In the genomic region with DNA sequence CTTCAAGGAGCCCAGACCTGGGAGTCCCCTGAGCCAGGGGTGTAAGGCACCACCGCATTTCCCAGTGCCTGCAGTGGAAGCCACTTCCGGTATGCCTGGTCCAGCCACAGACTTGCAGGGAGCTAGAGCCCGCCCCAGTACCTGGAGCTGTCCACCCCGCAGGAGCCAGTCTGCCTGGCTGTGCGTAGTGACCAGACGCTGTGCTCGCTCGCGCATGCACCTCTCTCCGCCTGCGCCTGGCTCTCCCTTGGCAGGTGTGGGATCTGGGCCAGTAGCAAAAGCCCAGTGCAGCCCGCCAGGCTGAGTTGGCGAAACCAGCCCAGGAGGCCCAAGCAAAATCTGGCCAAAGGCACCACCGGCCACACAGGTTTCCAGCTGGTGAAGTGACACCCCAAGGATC, we compare ENCODE assay signal across 15 cellular contexts.
"Had no signal": no experiment of that assay in that cellular context is flagged by ENCODE, and none has a peak within 500 bp of the region (broad histone marks: within the 10 kb centered on the region; RNA-seq: fewer than 3 reads in every experiment).

No MANE protein-coding gene starts in this region.

- H3K4me3 ChIP-seq: left ventricle myocardium inferior had no signal

- H3K27ac Mint-ChIP-seq: activated naive CD4-positive, alpha-beta T cell treated with anti-CD3 and anti-CD28 coated beads, Interleukin-2, amount 50 U/mL, for 72 hours; natural killer cell treated with Interleukin-12 subunit alpha and Interleukin-12 subunit beta and Interleukin-15 and Interleukin-18, amount 100 ng/mL, for 72 hours; progenitor cell of endocrine pancreas; stimulated activated naive CD8-positive, alpha-beta T cell treated with anti-CD3 and anti-CD28 coated beads, Interleukin-15, Interleukin-2, amounts not matched to agents 100 ng/mL and 50 ng/mL, for 24 hours; T-helper 1 cell treated with Interleukin-12 subunit alpha and Interleukin-12 subunit beta and Interleukin-4 antibody, amounts not matched to agents 30 μg/mL and 1 μg/mL, for 36 hours had no signal

- H3K27me3 Mint-ChIP-seq: natural killer cell treated with Interleukin-12 subunit alpha and Interleukin-12 subunit beta and Interleukin-15 and Interleukin-18, amount 100 ng/mL, for 72 hours; progenitor cell of endocrine pancreas; stimulated activated naive CD8-positive, alpha-beta T cell treated with anti-CD3 and anti-CD28 coated beads, Interleukin-15, Interleukin-2, amounts not matched to agents 100 ng/mL and 50 ng/mL, for 24 hours had no signal

- H3K27ac ChIP-seq: foreskin keratinocyte, left ventricle myocardium inferior had no signal

- H3K9me3 Mint-ChIP-seq: stimulated activated naive CD8-positive, alpha-beta T cell treated with anti-CD3 and anti-CD28 coated beads, Interleukin-15, Interleukin-2, amounts not matched to agents 100 ng/mL and 50 ng/mL, for 24 hours had no signal

- H3K27me3 ChIP-seq: foreskin keratinocyte had no signal

- DNase-seq: activated CD4-positive, alpha-beta T cell treated with anti-CD3 and anti-CD28 coated beads, Interleukin-2, amount 50 U/mL, for 1 hour; foreskin keratinocyte; head of caudate nucleus; left ventricle myocardium inferior; mesenchymal stem cell; occipital lobe; stimulated activated CD4-positive, alpha-beta T cell treated with anti-CD3 and anti-CD28 coated beads, Interleukin-2, amount 100 ng/mL, for 24 hours had no signal

- H3K4me3 Mint-ChIP-seq: natural killer cell treated with Interleukin-12 subunit alpha and Interleukin-12 subunit beta and Interleukin-15 and Interleukin-18, amount 100 ng/mL, for 72 hours; stimulated activated naive CD8-positive, alpha-beta T cell treated with anti-CD3 and anti-CD28 coated beads, Interleukin-15, Interleukin-2, amounts not matched to agents 100 ng/mL and 50 ng/mL, for 24 hours; T-helper 1 cell treated with Interleukin-12 subunit alpha and Interleukin-12 subunit beta and Interleukin-4 antibody, amounts not matched to agents 30 μg/mL and 1 μg/mL, for 36 hours had no signal

- H3K9me3 ChIP-seq: left ventricle myocardium inferior had no signal

- H3K4me1 ChIP-seq: foreskin keratinocyte, left ventricle myocardium inferior had no signal

- H3K36me3 ChIP-seq: left ventricle myocardium inferior had no signal

- ATAC-seq: activated naive CD4-positive, alpha-beta T cell treated with anti-CD3 and anti-CD28 coated beads, Interleukin-2, amount 50 U/mL, for 72 hours; foreskin keratinocyte; right cardiac atrium had no signal

- H3K36me3 Mint-ChIP-seq: activated naive CD4-positive, alpha-beta T cell treated with anti-CD3 and anti-CD28 coated beads, Interleukin-2, amount 50 U/mL, for 72 hours; natural killer cell treated with Interleukin-12 subunit alpha and Interleukin-12 subunit beta and Interleukin-15 and Interleukin-18, amount 100 ng/mL, for 72 hours had no signal

- FAIRE-seq: colon, keratinocyte had no signal
